Comparison of ENCODE assay signal across 25 cellular contexts in genomic region chr6:52955871-52956270, GRCh38. TPM values are rescaled to one million over a fixed set of nuclear protein-coding genes. Genes with fewer than 3 reads are reported as not detected.
DNase-seq lines count a peak whose midpoint lies in the region; ATAC-seq, FAIRE-seq and TF ChIP-seq lines count a peak whose summit lies in the region.
"Had no signal": no experiment of that assay in that cellular context is flagged by ENCODE, and none has a peak within 500 bp of the region (broad histone marks: within the 10 kb centered on the region; RNA-seq: fewer than 3 reads in every experiment).

No MANE protein-coding gene starts in this region.

- FAIRE-seq in HTR-8/SVneo (lab: Jason Lieb, UNC), result peak; percentile 13
- FAIRE-seq: A204.1, G401.6, GM12891, GM19239 had no signal

- TF ChIP-seq POLR2A in esophagus muscularis mucosa (IDR thresholded peaks at IDR 0.05; ENCODE audit: low read depth) (no peak), gastrocnemius medialis (IDR thresholded peaks at IDR 0.05) (no peak)

- no peak for TF ChIP-seq CTCF in esophagus muscularis mucosa (IDR thresholded peaks at IDR 0.05)
- TF ChIP-seq CTCF in progenitor cell of endocrine pancreas (IDR thresholded peaks at IDR 0.05; ENCODE audit: unreplicated experiment), result no peak
- TF ChIP-seq CTCF in gastrocnemius medialis (IDR thresholded peaks at IDR 0.05 in 4 of 5, conservative IDR thresholded peaks at IDR 0.05 in 1 of 5), result no peak

- H3K27me3 ChIP-seq in esophagus muscularis mucosa, result no peaks in the 10 kb centered on the region
- H3K27me3 ChIP-seq in gastrocnemius medialis, result no peaks in the 10 kb centered on the region
- H3K27me3 ChIP-seq: BE2C, BLaER1 had no signal

- DNase-seq in HTR-8/SVneo (ENCODE audit: insufficient read length, low spot score), result no peak
- DNase-seq in NCI-H82 treated with DMSO at 0.1 percent for 48 hours (lab: John Stamatoyannopoulos, UW; ENCODE audit: unreplicated experiment), result peak; percentile 94
- DNase-seq in esophagus muscularis mucosa (ENCODE audit: extremely low spot score), result peak; percentile 68
- no peak for DNase-seq in progenitor cell of endocrine pancreas (ENCODE audit: low spot score, unreplicated experiment)
- no peak for DNase-seq in gastrocnemius medialis
- DNase-seq in SW 1271 (lab: John Stamatoyannopoulos, UW), result no peak
- DNase-seq in activated T-helper 2 cell treated with anti-CD3 and anti-CD28 coated beads, Interferon-gamma antibody, Interleukin-2, Interleukin-4, amounts not matched to agents 10 μg/mL and 5 μg/mL and 100 μg/mL, durations not matched to agents 14 hours and 24 hours and 36 hours (ENCODE audit: low spot score), result no peak
- no peak for DNase-seq in HUDEP-2 (lab: John Stamatoyannopoulos, UW; ENCODE audit: unreplicated experiment in 76 of 76)
- DNase-seq: 8988T; ACHN; BE2C; C1 segment of cervical spinal cord; CD4-positive, alpha-beta memory T cell; CD4-positive, CD25-positive, alpha-beta regulatory T cell; CD8-positive, alpha-beta memory T cell; COR-L47; DMS79 treated with DMSO at 0.1 percent for 48 hours; GF-D8 had no signal

- peaks cover 4% of the 10 kb centered on the region for H3K9me3 Mint-ChIP-seq in progenitor cell of endocrine pancreas (ENCODE audit: low read depth)
- H3K9me3 Mint-ChIP-seq in activated T-helper 2 cell treated with anti-CD3 and anti-CD28 coated beads, Interferon-gamma antibody, Interleukin-2, Interleukin-4, amounts not matched to agents 10 μg/mL and 5 μg/mL and 100 μg/mL, durations not matched to agents 14 hours and 24 hours and 36 hours, result no peaks in the 10 kb centered on the region
- H3K9me3 Mint-ChIP-seq: CD4-positive, alpha-beta memory T cell; CD4-positive, CD25-positive, alpha-beta regulatory T cell; CD8-positive, alpha-beta memory T cell had no signal

- H3K27ac Mint-ChIP-seq in progenitor cell of endocrine pancreas, result peak overlapping the region; percentile 34
- H3K27ac Mint-ChIP-seq in activated T-helper 2 cell treated with anti-CD3 and anti-CD28 coated beads, Interferon-gamma antibody, Interleukin-2, Interleukin-4, amounts not matched to agents 10 μg/mL and 5 μg/mL and 100 μg/mL, durations not matched to agents 14 hours and 24 hours and 36 hours, result no peak overlapping the region
- H3K27ac Mint-ChIP-seq: CD14-positive monocyte; CD4-positive, alpha-beta memory T cell had no signal

- peaks cover 9% of the 10 kb centered on the region for H3K4me1 Mint-ChIP-seq in progenitor cell of endocrine pancreas (ENCODE audit: low read depth)
- H3K4me1 Mint-ChIP-seq in activated T-helper 2 cell treated with anti-CD3 and anti-CD28 coated beads, Interferon-gamma antibody, Interleukin-2, Interleukin-4, amounts not matched to agents 10 μg/mL and 5 μg/mL and 100 μg/mL, durations not matched to agents 14 hours and 24 hours and 36 hours (ENCODE audit: low read depth), result no peaks in the 10 kb centered on the region
- H3K4me1 Mint-ChIP-seq: CD14-positive monocyte; CD4-positive, alpha-beta memory T cell; CD4-positive, CD25-positive, alpha-beta regulatory T cell; CD8-positive, alpha-beta memory T cell had no signal

- no peak overlapping the region for H3K4me3 ChIP-seq in esophagus muscularis mucosa
- no peak overlapping the region for H3K4me3 ChIP-seq in gastrocnemius medialis
- H3K4me3 ChIP-seq: BLaER1 had no signal

- 95% methylated on average over 7 of the region's 7 CpGs for WGBS in esophagus muscularis mucosa

- ATAC-seq in gastrocnemius medialis, result no peak

- no peaks in the 10 kb centered on the region for H3K27me3 Mint-ChIP-seq in progenitor cell of endocrine pancreas
- peaks cover 8% of the 10 kb centered on the region for H3K27me3 Mint-ChIP-seq in activated T-helper 2 cell treated with anti-CD3 and anti-CD28 coated beads, Interferon-gamma antibody, Interleukin-2, Interleukin-4, amounts not matched to agents 10 μg/mL and 5 μg/mL and 100 μg/mL, durations not matched to agents 14 hours and 24 hours and 36 hours (ENCODE audit: low read depth)

- no peak overlapping the region for H3K4me3 Mint-ChIP-seq in progenitor cell of endocrine pancreas (ENCODE audit: low read depth)
- no peak overlapping the region for H3K4me3 Mint-ChIP-seq in activated T-helper 2 cell treated with anti-CD3 and anti-CD28 coated beads, Interferon-gamma antibody, Interleukin-2, Interleukin-4, amounts not matched to agents 10 μg/mL and 5 μg/mL and 100 μg/mL, durations not matched to agents 14 hours and 24 hours and 36 hours (ENCODE audit: low read depth)
- H3K4me3 Mint-ChIP-seq: CD14-positive monocyte; CD4-positive, CD25-positive, alpha-beta regulatory T cell; CD8-positive, alpha-beta memory T cell had no signal

- H3K36me3 Mint-ChIP-seq in progenitor cell of endocrine pancreas (ENCODE audit: insufficient read depth), result no peaks in the 10 kb centered on the region
- H3K36me3 Mint-ChIP-seq in activated T-helper 2 cell treated with anti-CD3 and anti-CD28 coated beads, Interferon-gamma antibody, Interleukin-2, Interleukin-4, amounts not matched to agents 10 μg/mL and 5 μg/mL and 100 μg/mL, durations not matched to agents 14 hours and 24 hours and 36 hours (ENCODE audit: low read depth), result no peaks in the 10 kb centered on the region
- H3K36me3 Mint-ChIP-seq: CD14-positive monocyte; CD4-positive, alpha-beta memory T cell; CD4-positive, CD25-positive, alpha-beta regulatory T cell; CD8-positive, alpha-beta memory T cell had no signal

- intact Hi-C loops in esophagus muscularis mucosa (cut with DNase I) (no loop called here), gastrocnemius medialis (cut with DNase I; ENCODE audit: low total_unique reads) (no loop called here)
- intact Hi-C loops in activated T-helper 2 cell treated with anti-CD3 and anti-CD28 coated beads, Interferon-gamma antibody, Interleukin-2, Interleukin-4, amounts not matched to agents 10 μg/mL and 5 μg/mL and 100 μg/mL, durations not matched to agents 14 hours and 24 hours and 36 hours (cut with micrococcal nuclease), result no loop called here

- H3K36me3 ChIP-seq in esophagus muscularis mucosa (no peaks in the 10 kb centered on the region), gastrocnemius medialis (no peaks in the 10 kb centered on the region)
- H3K36me3 ChIP-seq: BE2C, BLaER1 had no signal

- in situ Hi-C loops in gastrocnemius medialis (cut with MboI; ENCODE audit: low sequenced_read_pairs in 4 of 4), result no loop called here

- H3K4me1 ChIP-seq in esophagus muscularis mucosa, result no peaks in the 10 kb centered on the region
- no peaks in the 10 kb centered on the region for H3K4me1 ChIP-seq in gastrocnemius medialis
- H3K4me1 ChIP-seq: BE2C had no signal

- TF ChIP-seq EP300 in esophagus muscularis mucosa (IDR thresholded peaks at IDR 0.05), result no peak

- no peak overlapping the region for H3K27ac ChIP-seq in esophagus muscularis mucosa (replicated peaks in 1 of 4)
- H3K27ac ChIP-seq in gastrocnemius medialis, result no peak overlapping the region
- H3K27ac ChIP-seq: BLaER1 had no signal

- no peaks in the 10 kb centered on the region for H3K9me3 ChIP-seq in esophagus muscularis mucosa
- H3K9me3 ChIP-seq in gastrocnemius medialis, result no peaks in the 10 kb centered on the region
- H3K9me3 ChIP-seq: BE2C, BLaER1 had no signal

RNA-seq across cellular contexts. Expression of gene GSTA4, which starts 39.2 kb away (rescaled TPM):
- total RNA-seq in esophagus muscularis mucosa (10 to 100 TPM; 16.6 to 23.2 (median 17.7) TPM), progenitor cell of endocrine pancreas (44.7 and 45.6 TPM in 2 replicates), gastrocnemius medialis (10 to 100 TPM in 2 of 4 donors, 1 to 10 TPM in 2; 3.5 to 11.6 (median 10.0) TPM)
- 69.7 and 70.2 TPM in 2 replicates for total RNA-seq in activated T-helper 2 cell treated with anti-CD3 and anti-CD28 coated beads, Interferon-gamma antibody, Interleukin-2, Interleukin-4, amounts not matched to agents 10 μg/mL and 5 μg/mL and 100 μg/mL, durations not matched to agents 14 hours and 24 hours and 36 hours
- total RNA-seq: CD4-positive, alpha-beta memory T cell had no signal

RNA-seq across cellular contexts. Expression of gene GSTA3, which starts 46.4 kb away (rescaled TPM):
- not detected for total RNA-seq in esophagus muscularis mucosa
- not detected in 2 replicates for total RNA-seq in progenitor cell of endocrine pancreas
- total RNA-seq in gastrocnemius medialis, result not detected
- not detected in 2 replicates for total RNA-seq in activated T-helper 2 cell treated with anti-CD3 and anti-CD28 coated beads, Interferon-gamma antibody, Interleukin-2, Interleukin-4, amounts not matched to agents 10 μg/mL and 5 μg/mL and 100 μg/mL, durations not matched to agents 14 hours and 24 hours and 36 hours
- total RNA-seq: A673; CD4-positive, alpha-beta memory T cell; CD4-positive, CD25-positive, alpha-beta regulatory T cell; CD8-positive, alpha-beta memory T cell had no signal

Comparison
In these comparisons a context has a peak if more than half of its experiments do, and no peak if none do; other contexts are left out.
1. DNase-seq: peak in NCI-H82 treated with DMSO at 0.1 percent for 48 hours (single experiment) and esophagus muscularis mucosa (single experiment); none in HTR-8/SVneo (single experiment), progenitor cell of endocrine pancreas (single experiment), gastrocnemius medialis (0 of 2), SW 1271 (0 of 2), activated T-helper 2 cell treated with anti-CD3 and anti-CD28 coated beads, Interferon-gamma antibody, Interleukin-2, Interleukin-4, amounts not matched to agents 10 μg/mL and 5 μg/mL and 100 μg/mL, durations not matched to agents 14 hours and 24 hours and 36 hours (single experiment) and HUDEP-2 (0 of 76).